Comparison of ENCODE assay signal across 8 cellular contexts in the genomic region with DNA sequence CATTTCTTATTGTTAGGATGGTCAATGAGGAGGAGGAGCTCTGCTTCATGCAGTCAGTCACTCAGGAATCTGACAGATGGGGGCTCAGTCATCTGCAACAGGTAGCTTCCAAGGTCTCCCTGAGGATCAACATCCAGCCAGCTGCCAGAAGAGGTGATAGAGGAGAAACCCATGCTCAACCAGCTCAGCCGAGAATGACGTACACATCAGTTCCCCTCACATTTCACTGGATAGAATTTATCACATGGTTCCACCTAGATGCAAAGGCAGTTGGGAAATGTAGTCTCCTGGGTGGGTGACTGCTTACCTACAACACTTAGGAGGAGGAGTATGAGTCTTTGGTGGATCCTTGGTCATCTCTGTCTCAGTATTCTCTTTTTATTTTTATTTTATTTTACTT.
DNase-seq lines count a peak whose midpoint lies in the region; ATAC-seq, FAIRE-seq and TF ChIP-seq lines count a peak whose summit lies in the region.

No MANE protein-coding gene starts in this region.

- H3K4me3 Mint-ChIP-seq in activated CD4-positive, alpha-beta T cell treated with anti-CD3 and anti-CD28 coated beads for 36 hours, result no peak overlapping the region
- no peak overlapping the region for H3K4me3 Mint-ChIP-seq in activated CD8-positive, alpha-beta T cell treated with anti-CD3 and anti-CD28 coated beads for 36 hours

- no peaks in the 10 kb centered on the region for H3K9me3 Mint-ChIP-seq in activated CD4-positive, alpha-beta T cell treated with anti-CD3 and anti-CD28 coated beads for 36 hours (ENCODE audit: low read depth)
- H3K9me3 Mint-ChIP-seq in activated CD8-positive, alpha-beta T cell treated with anti-CD3 and anti-CD28 coated beads for 36 hours, result no peaks in the 10 kb centered on the region

- no peak overlapping the region for H3K4me2 ChIP-seq in mesendoderm (ENCODE audit: low read length)

- H4K5ac ChIP-seq in mesendoderm (ENCODE audit: low read length), result no peak overlapping the region

- H3K36me3 ChIP-seq in mesendoderm (ENCODE audit: control insufficient read depth, insufficient read depth, low read length) (no peaks in the 10 kb centered on the region), kidney (ENCODE audit: control insufficient read depth in 1 of 2, insufficient read depth in 2 of 2, low read length in 2 of 2) (no peaks in the 10 kb centered on the region)

- peak; percentile 49 for DNase-seq in activated CD4-positive, alpha-beta T cell treated with anti-CD3 and anti-CD28 coated beads for 36 hours
- no peak for DNase-seq in activated CD4-positive, alpha-beta T cell treated with anti-CD3 and anti-CD28 coated beads, Interleukin-2, amount 50 U/mL, for 1 hour
- peak; percentile 29 for DNase-seq in NCI-H2196 (lab: John Stamatoyannopoulos, UW; ENCODE audit: unreplicated experiment)
- peak; percentile 50 for DNase-seq in activated CD8-positive, alpha-beta T cell treated with anti-CD3 and anti-CD28 coated beads for 36 hours
- peak; percentile 93 for DNase-seq in mesendoderm
- no peak for DNase-seq in GM19239 (ENCODE audit: insufficient read length, low spot score)
- DNase-seq in kidney, result no peak
- no peak for DNase-seq in activated T-cell treated with anti-CD3 and anti-CD28 coated beads, Interleukin-2, amount 50 U/mL, for 1 hour

- no peak overlapping the region for H3K23ac ChIP-seq in mesendoderm (ENCODE audit: low read length)

- no peak overlapping the region for H3K4ac ChIP-seq in mesendoderm (ENCODE audit: low read depth, low read length)

- no peaks in the 10 kb centered on the region for H3K4me1 ChIP-seq in mesendoderm (ENCODE audit: control insufficient read depth, low read depth, low read length)
- H3K4me1 ChIP-seq in kidney (ENCODE audit: control insufficient read depth in 1 of 2, insufficient read depth in 1 of 2, low read depth in 1 of 2, low read length in 2 of 2), result peaks cover 0 to 9% of the 10 kb centered on the region in 2 donors

- H2AK5ac ChIP-seq in mesendoderm (ENCODE audit: low read length), result no peak overlapping the region

- CTCF ChIA-PET in activated CD4-positive, alpha-beta T cell treated with anti-CD3 and anti-CD28 coated beads for 36 hours (lab: Charles Lee), result interaction anchor here (1.3 kb wide), 1 partner anchor 54 kb away, joined by 3 read pairs; no protein-coding TSS in a partner anchor
- CTCF ChIA-PET in activated CD8-positive, alpha-beta T cell treated with anti-CD3 and anti-CD28 coated beads for 36 hours (lab: Charles Lee), result interaction anchor here (1.1 kb wide), 1 partner anchor 48 kb away, joined by 4 read pairs; no protein-coding TSS in a partner anchor

- H3K27ac ChIP-seq in mesendoderm (ENCODE audit: low read depth, low read length), result no peak overlapping the region
- H3K27ac ChIP-seq in kidney (ENCODE audit: low read depth in 2 of 2, low read length in 2 of 2), result no peak overlapping the region

- no peak overlapping the region for H3K56ac ChIP-seq in mesendoderm (ENCODE audit: low read length)

- no peak overlapping the region for H2BK120ac ChIP-seq in mesendoderm (ENCODE audit: low read depth, low read length)

- H3K36me3 Mint-ChIP-seq in activated CD4-positive, alpha-beta T cell treated with anti-CD3 and anti-CD28 coated beads for 36 hours (ENCODE audit: low read depth), result no peaks in the 10 kb centered on the region
- no peaks in the 10 kb centered on the region for H3K36me3 Mint-ChIP-seq in activated CD8-positive, alpha-beta T cell treated with anti-CD3 and anti-CD28 coated beads for 36 hours (ENCODE audit: low read depth)

- intact Hi-C loops in activated CD4-positive, alpha-beta T cell treated with anti-CD3 and anti-CD28 coated beads for 36 hours (cut with DNase I, micrococcal nuclease), result loop anchor here (5.0 to 10.0 kb wide), 4 partner anchors 127 to 1067 kb away; no protein-coding TSS in a partner anchor
- intact Hi-C loops in activated CD8-positive, alpha-beta T cell treated with anti-CD3 and anti-CD28 coated beads for 36 hours (cut with micrococcal nuclease), result loop anchor here (5.0 kb wide), 1 partner anchor 117 kb away; no protein-coding TSS in a partner anchor
- intact Hi-C loops in kidney (cut with DNase I), result no loop called here

- WGBS in mesendoderm (ENCODE audit: extremely low coverage, insufficient coverage, low lambda C conversion rate), result no CpG with 5 or more reads among the region's 2 CpGs

- no peaks in the 10 kb centered on the region for H3K79me2 ChIP-seq in mesendoderm (ENCODE audit: control insufficient read depth, insufficient read depth, low read length)

- H2BK5ac ChIP-seq in mesendoderm (ENCODE audit: low read length), result no peak overlapping the region

- no peaks in the 10 kb centered on the region for H3K27me3 ChIP-seq in mesendoderm (ENCODE audit: insufficient read depth, low read length, poor library complexity)

- H2BK15ac ChIP-seq in mesendoderm (replicated peaks; ENCODE audit: low read depth), result no peak overlapping the region

- no peak overlapping the region for H3K4me3 ChIP-seq in mesendoderm (ENCODE audit: low read length)
- no peak overlapping the region for H3K4me3 ChIP-seq in kidney (ENCODE audit: low read length in 2 of 2)

- TF ChIP-seq CTCF in activated CD8-positive, alpha-beta T cell treated with anti-CD3 and anti-CD28 coated beads for 36 hours (IDR thresholded peaks at IDR 0.05), result no peak
- TF ChIP-seq CTCF in kidney (IDR thresholded peaks at IDR 0.05; ENCODE audit: borderline replicate concordance, extremely low read depth, insufficient read depth), result no peak

- H3K4me1 Mint-ChIP-seq in activated CD4-positive, alpha-beta T cell treated with anti-CD3 and anti-CD28 coated beads for 36 hours, result peaks cover 39% of the 10 kb centered on the region
- peaks cover 30% of the 10 kb centered on the region for H3K4me1 Mint-ChIP-seq in activated CD8-positive, alpha-beta T cell treated with anti-CD3 and anti-CD28 coated beads for 36 hours (ENCODE audit: low read depth)

- H3K9ac ChIP-seq in mesendoderm (ENCODE audit: low read length) (no peak overlapping the region), kidney (ENCODE audit: low read length in 2 of 2) (no peak overlapping the region)

- H3K79me1 ChIP-seq in mesendoderm (ENCODE audit: low read length), result no peaks in the 10 kb centered on the region

- H3K18ac ChIP-seq in mesendoderm (ENCODE audit: low read length), result no peak overlapping the region

- POLR2A ChIA-PET in activated CD4-positive, alpha-beta T cell treated with anti-CD3 and anti-CD28 coated beads for 36 hours (lab: Charles Lee), result interaction anchor here (0.8 kb wide), 1 partner anchor 15 kb away, joined by 3 read pairs; no protein-coding TSS in a partner anchor
- POLR2A ChIA-PET in activated CD8-positive, alpha-beta T cell treated with anti-CD3 and anti-CD28 coated beads for 36 hours (lab: Charles Lee), result interaction anchor here (0.7 to 0.8 kb wide), 2 partner anchors 15 to 141 kb away, joined by 3 to 4 read pairs; no protein-coding TSS in a partner anchor

- H3K27ac Mint-ChIP-seq in activated CD4-positive, alpha-beta T cell treated with anti-CD3 and anti-CD28 coated beads for 36 hours, result no peak overlapping the region
- H3K27ac Mint-ChIP-seq in activated CD8-positive, alpha-beta T cell treated with anti-CD3 and anti-CD28 coated beads for 36 hours, result no peak overlapping the region

- FAIRE-seq in GM19239 (lab: Jason Lieb, UNC) (no peak), kidney (lab: Jason Lieb, UNC) (no peak)

- no peaks in the 10 kb centered on the region for H3K9me3 ChIP-seq in kidney (ENCODE audit: control insufficient read depth in 1 of 2, low read length in 2 of 2)

- ATAC-seq in activated CD4-positive, alpha-beta T cell treated with anti-CD3 and anti-CD28 coated beads for 36 hours, result peak; percentile 34
- peak; percentile 20 for ATAC-seq in activated CD8-positive, alpha-beta T cell treated with anti-CD3 and anti-CD28 coated beads for 36 hours

- no peak overlapping the region for H4K8ac ChIP-seq in mesendoderm (ENCODE audit: low read depth, low read length)

- H3K27me3 Mint-ChIP-seq in activated CD4-positive, alpha-beta T cell treated with anti-CD3 and anti-CD28 coated beads for 36 hours, result no peaks in the 10 kb centered on the region
- peaks cover 10% of the 10 kb centered on the region for H3K27me3 Mint-ChIP-seq in activated CD8-positive, alpha-beta T cell treated with anti-CD3 and anti-CD28 coated beads for 36 hours

Comparison
In these comparisons a context has a peak if more than half of its experiments do, and no peak if none do; other contexts are left out.
1. DNase-seq: peak in activated CD4-positive, alpha-beta T cell treated with anti-CD3 and anti-CD28 coated beads for 36 hours (single experiment), NCI-H2196 (single experiment), activated CD8-positive, alpha-beta T cell treated with anti-CD3 and anti-CD28 coated beads for 36 hours (single experiment) and mesendoderm (single experiment); none in activated CD4-positive, alpha-beta T cell treated with anti-CD3 and anti-CD28 coated beads, Interleukin-2, amount 50 U/mL, for 1 hour (single experiment), GM19239 (single experiment), kidney (single experiment) and activated T-cell treated with anti-CD3 and anti-CD28 coated beads, Interleukin-2, amount 50 U/mL, for 1 hour (single experiment).